Comparison of ENCODE assay signal across 12 cellular contexts in genomic region chr15:47870956-47871625, GRCh38.
DNase-seq lines count a peak whose midpoint lies in the region; ATAC-seq and TF ChIP-seq lines count a peak whose summit lies in the region.
"Had no signal": no experiment of that assay in that cellular context is flagged by ENCODE, and none has a peak within 500 bp of the region (broad histone marks: within the 10 kb centered on the region; RNA-seq: fewer than 3 reads in every experiment).

No MANE protein-coding gene starts in this region.

- DNase-seq in A673 (ENCODE audit: low spot score) (peak; percentile 78), HT-29 (ENCODE audit: low spot score) (peak; percentile 56), RPMI8226 (peak; percentile 20), fibroblast of villous mesenchyme (ENCODE audit: low read depth) (peak; percentile 65), HK-2 (ENCODE audit: unreplicated experiment) (no peak), OCI-LY7 (ENCODE audit: low spot score) (no peak), DMS114 treated with DMSO at 0.1 percent for 48 hours (lab: John Stamatoyannopoulos, UW; ENCODE audit: unreplicated experiment) (no peak)
- DNase-seq: activated T-cell treated with anti-CD3 and anti-CD28 coated beads, Interleukin-2, amount 50 U/mL, for 24 hours; left ventricle myocardium inferior; NCI-H187; stimulated activated naive CD4-positive, alpha-beta T cell had no signal

- TF ChIP-seq CTCF in A673 (conservative IDR thresholded peaks at IDR 0.05; ENCODE audit: low read depth, low read length) = no peak
- no peak for TF ChIP-seq CTCF in fibroblast of villous mesenchyme (IDR thresholded peaks at IDR 0.05; ENCODE audit: insufficient read depth, low read depth, low read length)
- TF ChIP-seq CTCF in OCI-LY7 (conservative IDR thresholded peaks at IDR 0.05; ENCODE audit: low read length) = no peak

- POLR2A ChIA-PET in A673 (lab: Charles Lee; ENCODE audit: low non-redundant PET) (no interaction called here), OCI-LY7 (lab: Charles Lee) (no interaction called here)

- intact Hi-C loops in A673 (cut with micrococcal nuclease; ENCODE audit: unreplicated experiment) = no loop called here
- intact Hi-C loops in OCI-LY7 (cut with micrococcal nuclease; ENCODE audit: unreplicated experiment) = no loop called here

- CTCF ChIA-PET in A673 (lab: Charles Lee) = no interaction called here
- CTCF ChIA-PET in OCI-LY7 (lab: Charles Lee; ENCODE audit: unreplicated experiment) = no interaction called here

- H3K4me3 ChIP-seq in A673 (ENCODE audit: low read depth, low read length, poor library complexity, severe bottlenecking) (no peak overlapping the region), fibroblast of villous mesenchyme (ENCODE audit: low read depth, low read length) (no peak overlapping the region), OCI-LY7 (ENCODE audit: low read depth, low read length, poor library complexity, severe bottlenecking) (no peak overlapping the region)
- H3K4me3 ChIP-seq: left ventricle myocardium inferior had no signal

- no peaks in the 10 kb centered on the region for H3K79me2 ChIP-seq in OCI-LY7 (ENCODE audit: insufficient read depth, low read depth, low read length)

- H3K27me3 ChIP-seq in A673 (replicated peaks; ENCODE audit: insufficient read depth, low read depth, low read length, poor library complexity) = no peaks in the 10 kb centered on the region

- H3K4me1 ChIP-seq in A673 (ENCODE audit: insufficient read depth, low read length, poor library complexity, severe bottlenecking) = peaks cover 22% of the 10 kb centered on the region
- H3K4me1 ChIP-seq in OCI-LY7 (ENCODE audit: insufficient read depth, low read length, poor library complexity, severe bottlenecking) = no peaks in the 10 kb centered on the region

- H3K4me2 ChIP-seq in OCI-LY7 (ENCODE audit: low read length) = no peak overlapping the region

- BruUV-seq in A673 (replicated peaks; lab: Mats Ljungman, UMichigan) (no TSS peak), OCI-LY7 (replicated peaks; lab: Mats Ljungman, UMichigan) (no TSS peak)

- no peaks in the 10 kb centered on the region for H3K9me3 ChIP-seq in A673 (ENCODE audit: low read depth, low read length, poor library complexity, severe bottlenecking)
- no peaks in the 10 kb centered on the region for H3K9me3 ChIP-seq in OCI-LY7 (ENCODE audit: low read length)

- no peak for ATAC-seq in HG03045 (IDR thresholded peaks at IDR 0.05; ENCODE audit: unreplicated experiment)

- H2AFZ ChIP-seq in OCI-LY7 (ENCODE audit: low read length) = no peak overlapping the region

- H3K36me3 ChIP-seq in A673 (ENCODE audit: insufficient read depth, low read length, poor library complexity, severe bottlenecking) = no peaks in the 10 kb centered on the region
- H3K36me3 ChIP-seq in OCI-LY7 (ENCODE audit: insufficient read depth, low read length) = no peaks in the 10 kb centered on the region
- H3K36me3 ChIP-seq: left ventricle myocardium inferior had no signal

- H4K20me1 ChIP-seq in OCI-LY7 (ENCODE audit: insufficient read depth, low read length) = no peaks in the 10 kb centered on the region

- H3K9me2 ChIP-seq in OCI-LY7 (ENCODE audit: insufficient read depth, low read length) = no peaks in the 10 kb centered on the region

- H3K27ac ChIP-seq in A673 (ENCODE audit: low read depth, low read length, poor library complexity, severe bottlenecking) = no peak overlapping the region
- no peak overlapping the region for H3K27ac ChIP-seq in OCI-LY7 (ENCODE audit: low read depth, low read length, poor library complexity, severe bottlenecking)

Comparison
In these comparisons a context has a peak if more than half of its experiments do, and no peak if none do; other contexts are left out.
1. DNase-seq: peak in A673 (single experiment), HT-29 (single experiment), RPMI8226 (single experiment) and fibroblast of villous mesenchyme (single experiment); none in HK-2 (single experiment), OCI-LY7 (single experiment) and DMS114 treated with DMSO at 0.1 percent for 48 hours (single experiment).